In the genomic region with DNA sequence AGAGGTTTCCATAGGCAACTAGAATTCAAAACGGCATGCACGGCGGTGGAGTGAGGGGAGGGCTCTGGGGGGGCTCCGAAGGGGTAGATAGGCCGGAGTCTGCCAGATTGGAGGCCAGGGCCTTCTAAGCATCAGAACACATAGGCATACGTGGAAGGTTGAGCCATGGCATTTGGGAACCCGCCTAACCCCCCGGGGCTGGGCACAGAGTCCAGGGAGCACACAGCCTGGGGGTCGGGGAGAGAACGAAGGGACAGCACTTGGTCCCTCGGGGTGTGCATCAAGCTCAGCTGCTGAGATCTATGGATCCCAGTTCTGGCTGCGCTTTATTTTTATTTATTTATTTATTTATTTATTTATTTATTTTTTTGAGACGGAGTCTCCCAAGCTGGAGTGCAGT, we compare ENCODE assay signal across 11 cellular contexts.
"Had no signal": no experiment of that assay in that cellular context is flagged by ENCODE, and none has a peak within 500 bp of the region (broad histone marks: within the 10 kb centered on the region; RNA-seq: fewer than 3 reads in every experiment).

No MANE protein-coding gene starts in this region.

- H3K27me3 ChIP-seq: tibial nerve had no signal

- H3K27ac ChIP-seq: epithelial cell of prostate, tibial nerve, VCaP had no signal

- H3K4me1 Mint-ChIP-seq: central memory CD8-positive, alpha-beta T cell had no signal

- H3K4me3 ChIP-seq: skin epidermis, tibial nerve had no signal

- H3K4me3 Mint-ChIP-seq: activated naive CD4-positive, alpha-beta T cell treated with anti-CD3 and anti-CD28 coated beads for 36 hours; activated T-helper 1 cell treated with anti-CD3 and anti-CD28 coated beads, Interleukin-12 subunit alpha, Interleukin-12 subunit beta, Interleukin-2, Interleukin-4 antibody, amounts not matched to agents 30 ng/mL and 10 ng/mL and 1 ng/mL, durations not matched to agents 14 hours and 24 hours and 36 hours; central memory CD8-positive, alpha-beta T cell; effector memory CD8-positive, alpha-beta T cell had no signal

- DNase-seq: activated CD4-positive, alpha-beta T cell treated with anti-CD3 and anti-CD28 coated beads for 48 hours; activated naive CD4-positive, alpha-beta T cell treated with anti-CD3 and anti-CD28 coated beads for 36 hours; effector memory CD8-positive, alpha-beta T cell; hippocampal formation; left ventricle myocardium superior had no signal

- H3K36me3 ChIP-seq: tibial nerve had no signal

- H3K27me3 Mint-ChIP-seq: central memory CD8-positive, alpha-beta T cell; effector memory CD8-positive, alpha-beta T cell had no signal

- H3K9me3 Mint-ChIP-seq: activated naive CD4-positive, alpha-beta T cell treated with anti-CD3 and anti-CD28 coated beads for 36 hours; activated T-helper 1 cell treated with anti-CD3 and anti-CD28 coated beads, Interleukin-12 subunit alpha, Interleukin-12 subunit beta, Interleukin-2, Interleukin-4 antibody, amounts not matched to agents 30 ng/mL and 10 ng/mL and 1 ng/mL, durations not matched to agents 14 hours and 24 hours and 36 hours; central memory CD8-positive, alpha-beta T cell; effector memory CD8-positive, alpha-beta T cell had no signal

- H3K27ac Mint-ChIP-seq: activated naive CD4-positive, alpha-beta T cell treated with anti-CD3 and anti-CD28 coated beads for 36 hours; activated T-helper 1 cell treated with anti-CD3 and anti-CD28 coated beads, Interleukin-12 subunit alpha, Interleukin-12 subunit beta, Interleukin-2, Interleukin-4 antibody, amounts not matched to agents 30 ng/mL and 10 ng/mL and 1 ng/mL, durations not matched to agents 14 hours and 24 hours and 36 hours; effector memory CD8-positive, alpha-beta T cell had no signal

- H3K9me3 ChIP-seq: tibial nerve had no signal
